ENCODE assay signal across 7 cellular contexts in the genomic region with DNA sequence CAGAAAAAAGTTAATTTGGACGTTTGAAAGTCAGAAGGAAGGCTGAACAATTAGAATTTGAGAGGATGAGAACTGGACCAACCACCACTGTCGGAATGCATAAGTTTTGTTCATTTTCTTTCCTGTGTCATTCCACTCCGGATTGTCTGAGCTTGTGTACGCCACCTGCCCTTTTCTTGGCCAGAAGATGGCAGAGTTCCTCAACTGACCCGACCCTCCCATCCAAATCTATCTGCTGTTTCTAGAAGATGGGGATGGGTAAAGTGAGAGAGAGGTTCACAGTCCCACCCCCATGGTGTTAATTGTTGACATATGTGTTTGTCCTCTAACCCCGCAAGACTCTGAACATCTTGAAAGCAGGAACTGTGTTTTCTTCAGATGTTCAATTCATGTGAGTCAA.
DNase-seq lines count a peak whose midpoint lies in the region; ATAC-seq and TF ChIP-seq lines count a peak whose summit lies in the region.

No MANE protein-coding gene starts in this region.

- no peaks in the 10 kb centered on the region for H3K27me3 ChIP-seq in DND-41 (ENCODE audit: insufficient read depth, low read length, poor library complexity)
- H3K27me3 ChIP-seq in H7 (ENCODE audit: control insufficient read depth, insufficient read depth, low read length), result no peaks in the 10 kb centered on the region
- no peaks in the 10 kb centered on the region for H3K27me3 ChIP-seq in thyroid gland

- no peak for TF ChIP-seq POLR2A in thyroid gland (IDR thresholded peaks at IDR 0.05)

- no peak overlapping the region for H3K4me2 ChIP-seq in DND-41 (ENCODE audit: insufficient read depth, low read length)

- no peaks in the 10 kb centered on the region for H3K79me2 ChIP-seq in DND-41 (ENCODE audit: insufficient read depth, low read length)

- 0 out of 2 replicates have a peak, but pooled peaks cover 2% of the 10 kb centered on the region for H3K4me1 ChIP-seq in DND-41 (ENCODE audit: insufficient read depth, low read length)
- no peaks in the 10 kb centered on the region for H3K4me1 ChIP-seq in thyroid gland

- H4K20me1 ChIP-seq in DND-41 (ENCODE audit: insufficient read depth, low read length), result no peaks in the 10 kb centered on the region

- H3K27ac ChIP-seq in DND-41 (ENCODE audit: low read length), result no peak overlapping the region
- no peak overlapping the region for H3K27ac ChIP-seq in thyroid gland

- DNase-seq in DND-41, result no peak
- DNase-seq in H7, result peak; percentile 64
- peak; percentile 6 for DNase-seq in T follicular helper cell (ENCODE audit: low read depth)
- DNase-seq in kidney tubule cell (ENCODE audit: low spot score), result peak; percentile 46
- DNase-seq in thyroid gland, result no peak
- DNase-seq in HPDE6-E6E7 (ENCODE audit: extremely low spot score), result no peak

- 24 to 31% methylated on average over 6 of the region's 6 CpGs for WGBS in thyroid gland, 2 donors

- H3K4me3 ChIP-seq in DND-41 (ENCODE audit: low read depth in 1 of 2, low read length in 2 of 2), result no peak overlapping the region
- no peak overlapping the region for H3K4me3 ChIP-seq in H7 (ENCODE audit: insufficient read depth, low read depth, low read length)
- H3K4me3 ChIP-seq in thyroid gland (replicated peaks in 1 of 3), result no peak overlapping the region

- H3K9me3 ChIP-seq in DND-41 (ENCODE audit: insufficient read depth, low read length, severe bottlenecking) (no peaks in the 10 kb centered on the region), thyroid gland (no peaks in the 10 kb centered on the region)

- intact Hi-C loops in thyroid gland (cut with DNase I), result no loop called here

- peak; percentile 60 for TF ChIP-seq CTCF in DND-41 (IDR thresholded peaks at IDR 0.05; ENCODE audit: borderline replicate concordance, extremely low read depth, low read length, poor library complexity, severe bottlenecking)
- TF ChIP-seq CTCF in thyroid gland (IDR thresholded peaks at IDR 0.05), result peak in 2 of 6 experiments; percentile 18 to 33

- H3K36me3 ChIP-seq in DND-41 (ENCODE audit: insufficient read depth, low read length) (no peaks in the 10 kb centered on the region), H7 (replicated peaks; ENCODE audit: control insufficient read depth, insufficient read depth, low read length) (no peaks in the 10 kb centered on the region), thyroid gland (no peaks in the 10 kb centered on the region)

- H3K9ac ChIP-seq in DND-41 (ENCODE audit: low read depth, low read length), result no peak overlapping the region

- ATAC-seq in DND-41 (ENCODE audit: insufficient read depth, low read depth), result no peak; the same call in 2 of the 3 replicates
- ATAC-seq in GM19328 (IDR thresholded peaks at IDR 0.05; ENCODE audit: unreplicated experiment), result no peak

- H2AFZ ChIP-seq in DND-41 (ENCODE audit: low read depth, low read length), result no peak overlapping the region

Comparison
In these comparisons a context has a peak if more than half of its experiments do, and no peak if none do; other contexts are left out.
1. DNase-seq: peak in H7 (single experiment), T follicular helper cell (single experiment) and kidney tubule cell (single experiment); none in DND-41 (single experiment), thyroid gland (0 of 2) and HPDE6-E6E7 (single experiment).